Comparison of ENCODE assay signal across 9 cellular contexts in genomic region chr10:85612833-85613232, GRCh38.
A peak's percentile ranks its signal among the peaks of the same experiment; 100 is the strongest.
DNase-seq lines count a peak whose midpoint lies in the region; ATAC-seq and TF ChIP-seq lines count a peak whose summit lies in the region.
"Had no signal": no experiment of that assay in that cellular context is flagged by ENCODE, and none has a peak within 500 bp of the region (broad histone marks: within the 10 kb centered on the region; RNA-seq: fewer than 3 reads in every experiment).

No MANE protein-coding gene starts in this region.

- H3K4me3 ChIP-seq in prostate gland, result no peak overlapping the region
- H3K4me3 ChIP-seq: lung had no signal

- peak; percentile 36 for TF ChIP-seq CTCF in HFFc6 (IDR thresholded peaks at IDR 0.05)
- TF ChIP-seq CTCF in natural killer cell (IDR thresholded peaks at IDR 0.05), result no peak
- TF ChIP-seq CTCF in prostate gland (IDR thresholded peaks at IDR 0.05), result peak in 1 of 4 experiments; percentile 39

- H3K27me3 Mint-ChIP-seq in HFFc6 (ENCODE audit: insufficient read depth) (no peaks in the 10 kb centered on the region), natural killer cell (ENCODE audit: low read depth in 2 of 2) (peaks cover 0 to 8% of the 10 kb centered on the region in 2 donors)

- H3K36me3 Mint-ChIP-seq in HFFc6 (ENCODE audit: low read depth), result peaks cover 4% of the 10 kb centered on the region; the same call in 1 of the 2 replicates
- H3K36me3 Mint-ChIP-seq in natural killer cell, result no peaks in the 10 kb centered on the region

- H3K27ac Mint-ChIP-seq in HFFc6, result no peak overlapping the region
- peak overlapping the region in 1 of 2 donors; percentile 69 for H3K27ac Mint-ChIP-seq in natural killer cell

- H3K36me3 ChIP-seq in prostate gland, result no peaks in the 10 kb centered on the region

- H3K27ac ChIP-seq in prostate gland, result no peak overlapping the region

- in situ Hi-C loops in SK-MEL-5 (cut with HindIII; ENCODE audit: low pct_unique_long_range_greater_than_20kb, low sequenced_read_pairs), result no loop called here

- no peak for TF ChIP-seq POLR2A in prostate gland (IDR thresholded peaks at IDR 0.05)

- no peaks in the 10 kb centered on the region for H3K27me3 ChIP-seq in prostate gland (replicated peaks; ENCODE audit: insufficient read depth)

- H3K4me1 ChIP-seq in prostate gland (replicated peaks), result no peaks in the 10 kb centered on the region

- H3K9me3 ChIP-seq in prostate gland, result no peaks in the 10 kb centered on the region

- H3K9me3 Mint-ChIP-seq in HFFc6, result peaks cover 53% of the 10 kb centered on the region
- no peaks in the 10 kb centered on the region for H3K9me3 Mint-ChIP-seq in natural killer cell

- no peak overlapping the region for H3K4me3 Mint-ChIP-seq in HFFc6
- H3K4me3 Mint-ChIP-seq in natural killer cell, result peak overlapping the region; percentile 68

- intact Hi-C loops in natural killer cell (cut with micrococcal nuclease), result no loop called here
- intact Hi-C loops in prostate gland (cut with DNase I), result no loop called here

- WGBS in prostate gland, result 74% methylated on average over 6 of the region's 6 CpGs

- DNase-seq in NCI-H82 (lab: John Stamatoyannopoulos, UW), result peak; percentile 6
- no peak for DNase-seq in NCI-H82 treated with DMSO at 0.1 percent for 48 hours (lab: John Stamatoyannopoulos, UW; ENCODE audit: unreplicated experiment)
- no peak for DNase-seq in HFFc6
- DNase-seq in SK-MEL-5 (ENCODE audit: low read depth, low spot score), result peak; percentile 3
- no peak for DNase-seq in natural killer cell
- no peak for DNase-seq in SW 1271 (lab: John Stamatoyannopoulos, UW)
- DNase-seq in prostate gland (ENCODE audit: low spot score), result no peak
- DNase-seq in COLO668 (lab: John Stamatoyannopoulos, UW; ENCODE audit: unreplicated experiment), result no peak

- no peaks in the 10 kb centered on the region for H3K4me1 Mint-ChIP-seq in HFFc6 (ENCODE audit: low read depth)
- H3K4me1 Mint-ChIP-seq in natural killer cell, result peaks cover 11 to 26% of the 10 kb centered on the region in 2 donors

- ATAC-seq in natural killer cell, result peak in 1 of 3 donors; percentile 32

Comparison
In these comparisons a context has a peak if more than half of its experiments do, and no peak if none do; other contexts are left out.
1. DNase-seq: peak in NCI-H82 (single experiment) and SK-MEL-5 (single experiment); none in NCI-H82 treated with DMSO at 0.1 percent for 48 hours (single experiment), HFFc6 (single experiment), natural killer cell (single experiment), SW 1271 (0 of 2), prostate gland (single experiment) and COLO668 (single experiment).